ENCODE assay signal across 16 cellular contexts in the genomic region with DNA sequence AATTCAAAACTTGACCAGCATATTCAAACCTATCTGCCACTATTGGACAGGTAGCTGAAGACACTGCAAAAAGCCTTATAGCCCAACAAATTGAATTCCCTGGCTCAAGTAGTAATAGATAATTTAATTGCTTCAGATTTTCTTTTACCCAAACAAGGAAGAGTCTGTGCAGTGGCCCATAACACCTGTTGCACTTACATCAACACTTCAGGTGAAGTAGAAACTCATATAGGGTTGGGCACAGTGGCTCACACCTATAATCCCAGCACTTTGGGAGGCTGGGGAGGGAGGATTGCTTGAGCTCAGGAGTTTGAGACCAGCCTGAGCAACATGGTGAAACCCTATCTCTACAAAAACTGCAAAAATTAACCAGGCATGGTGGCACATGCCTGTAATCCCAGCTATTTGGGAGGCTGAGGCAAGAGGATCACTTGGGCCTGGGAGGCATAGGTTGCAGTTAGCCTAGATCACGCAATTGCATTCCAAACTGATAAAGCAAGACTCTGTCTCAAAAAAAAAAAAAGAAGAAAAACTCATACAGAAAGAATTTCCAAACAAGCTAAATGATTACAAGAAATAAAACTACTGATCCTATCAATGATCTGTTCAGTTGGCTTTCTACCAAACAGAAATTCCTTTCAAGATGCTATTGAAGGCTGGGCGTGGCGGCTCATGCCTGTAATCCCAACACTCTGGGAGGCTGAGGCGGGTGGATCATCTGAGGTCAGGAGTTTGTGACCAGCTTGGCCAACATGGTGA. TPM values are rescaled to one million over a fixed set of nuclear protein-coding genes. Genes with fewer than 3 reads are reported as not detected.
DNase-seq lines count a peak whose midpoint lies in the region; TF ChIP-seq lines count a peak whose summit lies in the region.
"Had no signal": no experiment of that assay in that cellular context is flagged by ENCODE, and none has a peak within 500 bp of the region (broad histone marks: within the 10 kb centered on the region; RNA-seq: fewer than 3 reads in every experiment).

No MANE protein-coding gene starts in this region.

- H3K27me3 ChIP-seq in vagina = no peaks in the 10 kb centered on the region

- DNase-seq in Daoy (ENCODE audit: low read depth) (peak; percentile 30), RPMI7951 (ENCODE audit: low read depth) (peak; percentile 64), epithelial cell of proximal tubule (ENCODE audit: low read depth) (peak; percentile 94), non-pigmented ciliary epithelial cell (ENCODE audit: low read depth) (peak; percentile 73), DMS 273 (lab: John Stamatoyannopoulos, UW; ENCODE audit: unreplicated experiment) (no peak), NCI-H1105 (lab: John Stamatoyannopoulos, UW) (no peak), vagina (ENCODE audit: extremely low spot score in 2 of 2) (no peak), dermis blood vessel endothelial cell (no peak)
- DNase-seq: activated CD4-positive, alpha-beta T cell treated with anti-CD3 and anti-CD28 coated beads, Interleukin-2, amount 50 U/mL, for 4 hours; activated gamma-delta T cell; central memory CD4-positive, alpha-beta T cell; stimulated activated CD4-positive, alpha-beta T cell treated with anti-CD3 and anti-CD28 coated beads, Interleukin-4, amount 100 ng/mL, for 1 hour; stimulated activated naive B cell treated with anti-CD40 and anti-IgM and Interleukin-4, amounts not matched to agents 10 μg/mL and 1 μg/mL and 100 μg/mL, for 72 hours had no signal

- H3K27ac ChIP-seq in vagina = no peak overlapping the region

- H3K4me3 ChIP-seq in epithelial cell of proximal tubule (ENCODE audit: low read depth, low read length) (no peak overlapping the region), vagina (no peak overlapping the region)

- H3K36me3 ChIP-seq in vagina = no peaks in the 10 kb centered on the region

- no peaks in the 10 kb centered on the region for H3K9me3 ChIP-seq in vagina

- no peak for TF ChIP-seq POLR2A in vagina (IDR thresholded peaks at IDR 0.05)

- no peaks in the 10 kb centered on the region for H3K4me1 ChIP-seq in vagina

- TF ChIP-seq CTCF in epithelial cell of proximal tubule (conservative IDR thresholded peaks at IDR 0.05; ENCODE audit: low read depth, low read length) (no peak), vagina (IDR thresholded peaks at IDR 0.05) (no peak)

- intact Hi-C loops in vagina (cut with DNase I) = loop anchor here (10.0 kb wide), 1 partner anchor 270 kb away; no protein-coding TSS in a partner anchor

RNA-seq across cellular contexts. Expression of gene FOLR3, which starts 9.5 kb away (rescaled TPM):
- total RNA-seq in Daoy (2014; rRNA removed; shearing (Covaris generic)) = not detected in 2 replicates
- total RNA-seq in RPMI7951 (2014; rRNA removed; shearing (Covaris generic)) = not detected in 2 replicates
- total RNA-seq in epithelial cell of proximal tubule = 0.65 TPM in 1 of 2 replicates, not detected in the other
- total RNA-seq in vagina = not detected
- not detected in 2 replicates for total RNA-seq in dermis blood vessel endothelial cell
- total RNA-seq: HepG2, NCI-H460, pulmonary artery endothelial cell had no signal

RNA-seq across cellular contexts. Expression of gene ANAPC15, which starts 32.5 kb away (rescaled TPM):
- total RNA-seq in Daoy (2014; rRNA removed; shearing (Covaris generic)) = 38.8 and 56.7 TPM in 2 replicates
- total RNA-seq in RPMI7951 (2014; rRNA removed; shearing (Covaris generic)) = 67.8 and 78.1 TPM in 2 replicates
- 66.6 and 87.4 TPM in 2 replicates for total RNA-seq in epithelial cell of proximal tubule
- 19.9 TPM for total RNA-seq in vagina
- total RNA-seq in dermis blood vessel endothelial cell = 24.7 and 26.8 TPM in 2 replicates

RNA-seq across cellular contexts. Expression of gene TOMT, which starts 39.3 kb away (rescaled TPM):
- not detected in 2 replicates for total RNA-seq in Daoy (2014; rRNA removed; shearing (Covaris generic))
- not detected in 2 replicates for total RNA-seq in RPMI7951 (2014; rRNA removed; shearing (Covaris generic))
- not detected in 2 replicates for total RNA-seq in epithelial cell of proximal tubule
- not detected for total RNA-seq in vagina
- not detected in 2 replicates for total RNA-seq in dermis blood vessel endothelial cell
- total RNA-seq: HepG2, NCI-H460, pulmonary artery endothelial cell had no signal

RNA-seq across cellular contexts. Expression of gene LAMTOR1, which starts 41.9 kb away (rescaled TPM):
- 86.8 and 90.6 TPM in 2 replicates for total RNA-seq in Daoy (2014; rRNA removed; shearing (Covaris generic))
- 97.3 and 111 TPM in 2 replicates for total RNA-seq in RPMI7951 (2014; rRNA removed; shearing (Covaris generic))
- total RNA-seq in epithelial cell of proximal tubule = 149 and 156 TPM in 2 replicates
- 87.4 TPM for total RNA-seq in vagina
- 100 and 111 TPM in 2 replicates for total RNA-seq in dermis blood vessel endothelial cell

RNA-seq across cellular contexts. Expression of gene FOLR1, which starts 47.0 kb away (rescaled TPM):
- total RNA-seq in Daoy (2014; rRNA removed; shearing (Covaris generic)) = not detected in 2 replicates
- total RNA-seq in RPMI7951 (2014; rRNA removed; shearing (Covaris generic)) = 0.10 TPM in 1 of 2 replicates, not detected in the other
- total RNA-seq in epithelial cell of proximal tubule (1.5 and 12.3 TPM in 2 replicates), vagina (not detected), dermis blood vessel endothelial cell (0.14 and 0.68 TPM in 2 replicates)
- total RNA-seq: HepG2, NCI-H460, pulmonary artery endothelial cell had no signal

Comparison
In these comparisons a context has a peak if more than half of its experiments do, and no peak if none do; other contexts are left out.
1. DNase-seq: peak in Daoy (single experiment), RPMI7951 (single experiment), epithelial cell of proximal tubule (single experiment) and non-pigmented ciliary epithelial cell (single experiment); none in DMS 273 (single experiment), NCI-H1105 (single experiment), vagina (0 of 2) and dermis blood vessel endothelial cell (single experiment).